8 cellular contexts compared by ENCODE assay signal in genomic region chr19:14556662-14557188, GRCh38. TPM values are rescaled to one million over a fixed set of nuclear protein-coding genes. Genes with fewer than 3 reads are reported as not detected.
DNase-seq lines count a peak whose midpoint lies in the region; ATAC-seq and TF ChIP-seq lines count a peak whose summit lies in the region.

No MANE protein-coding gene starts in this region.

- ATAC-seq in HG03159 (IDR thresholded peaks at IDR 0.05; ENCODE audit: unreplicated experiment) (peak; percentile 56), GM21786 (IDR thresholded peaks at IDR 0.05; ENCODE audit: unreplicated experiment) (no peak)
- ATAC-seq in activated T-helper 17 cell treated with anti-CD3 and anti-CD28 coated beads, Interleukin-2, amount 50 U/mL, for 72 hours (replicated peaks), result peak; percentile 84

- no peaks in the 10 kb centered on the region for H3K27me3 Mint-ChIP-seq in activated T-helper 17 cell treated with anti-CD3 and anti-CD28 coated beads, Interleukin-2, amount 50 U/mL, for 72 hours
- H3K27me3 Mint-ChIP-seq in nephron progenitor cell (ENCODE audit: low read depth, poor library complexity), result peaks cover 3% of the 10 kb centered on the region

- H3K36me3 Mint-ChIP-seq in activated T-helper 17 cell treated with anti-CD3 and anti-CD28 coated beads, Interleukin-2, amount 50 U/mL, for 72 hours (ENCODE audit: low read depth), result peaks cover 10% of the 10 kb centered on the region
- H3K36me3 Mint-ChIP-seq in nephron progenitor cell (ENCODE audit: low read depth), result peaks cover 4% of the 10 kb centered on the region

- no peaks in the 10 kb centered on the region for H3K9me3 Mint-ChIP-seq in activated T-helper 17 cell treated with anti-CD3 and anti-CD28 coated beads, Interleukin-2, amount 50 U/mL, for 72 hours
- no peaks in the 10 kb centered on the region for H3K9me3 Mint-ChIP-seq in nephron progenitor cell

- peak; percentile 97 for TF ChIP-seq CTCF in nephron progenitor cell (IDR thresholded peaks at IDR 0.05)

- H3K4me3 Mint-ChIP-seq in activated T-helper 17 cell treated with anti-CD3 and anti-CD28 coated beads, Interleukin-2, amount 50 U/mL, for 72 hours, result peak overlapping the region; percentile 70
- H3K4me3 Mint-ChIP-seq in nephron progenitor cell, result no peak overlapping the region

- peak overlapping the region; percentile 90 for H3K27ac Mint-ChIP-seq in activated T-helper 17 cell treated with anti-CD3 and anti-CD28 coated beads, Interleukin-2, amount 50 U/mL, for 72 hours
- H3K27ac Mint-ChIP-seq in nephron progenitor cell, result no peak overlapping the region

- H3K4me1 Mint-ChIP-seq in activated T-helper 17 cell treated with anti-CD3 and anti-CD28 coated beads, Interleukin-2, amount 50 U/mL, for 72 hours, result peaks cover 13% of the 10 kb centered on the region
- H3K4me1 Mint-ChIP-seq in nephron progenitor cell, result peaks cover 71% of the 10 kb centered on the region

- DNase-seq in EH (ENCODE audit: low read depth) (peak; percentile 79), fibroblast of peridontal ligament (ENCODE audit: extremely low read depth) (peak; percentile 78), nephron progenitor cell (peak; percentile 82)
- peak; percentile 66 for DNase-seq in stimulated activated naive CD4-positive, alpha-beta T cell treated with Interleukin-2 at 50 U/mL for 16 hours (lab: John Stamatoyannopoulos, UW)

TF ChIP-seq in PFSK-1, 5 proteins besides CTCF, POLR2A, EP300 and RAD21:
- TF ChIP-seq POLR2AphosphoS5 (IDR thresholded peaks at IDR 0.05; ENCODE audit: low read depth, low read length) (no peak), FOXP2 (optimal IDR thresholded peaks at IDR 0.05; ENCODE audit: borderline replicate concordance, extremely low read depth, extremely low read length, insufficient read depth) (peak; percentile 93)
TF ChIP-seq in PFSK-1: peak in this region for 1.

RNA-seq across cellular contexts. Expression of gene NDUFB7, which starts 15.1 kb away (rescaled TPM):
- polyA plus RNA-seq in PFSK-1 (2012; ENCODE audit: insufficient read length, low read depth), result 438 TPM
- total RNA-seq in activated T-helper 17 cell treated with anti-CD3 and anti-CD28 coated beads, Interleukin-2, amount 50 U/mL, for 72 hours, result 100 to 1,000 TPM in 1 of 2 donors, 10 to 100 TPM in 1; 79.7 to 132 TPM

RNA-seq across cellular contexts. Expression of gene CLEC17A, which starts 26.2 kb away (rescaled TPM):
- polyA plus RNA-seq in PFSK-1 (2012; ENCODE audit: insufficient read length, low read depth), result not detected
- 1 to 10 TPM in 1 of 2 donors, under 1 TPM in 1; 0.78 to 2.0 TPM for total RNA-seq in activated T-helper 17 cell treated with anti-CD3 and anti-CD28 coated beads, Interleukin-2, amount 50 U/mL, for 72 hours

RNA-seq across cellular contexts. Expression of gene TECR, which starts 27.3 kb away (rescaled TPM):
- polyA plus RNA-seq in PFSK-1 (2012; ENCODE audit: insufficient read length, low read depth), result 161 TPM
- 100 to 1,000 TPM; 100 to 139 TPM for total RNA-seq in activated T-helper 17 cell treated with anti-CD3 and anti-CD28 coated beads, Interleukin-2, amount 50 U/mL, for 72 hours

RNA-seq across cellular contexts. Expression of gene DNAJB1, which starts 38.5 kb away (rescaled TPM):
- polyA plus RNA-seq in PFSK-1 (2012; ENCODE audit: insufficient read length, low read depth), result 98.2 TPM
- total RNA-seq in activated T-helper 17 cell treated with anti-CD3 and anti-CD28 coated beads, Interleukin-2, amount 50 U/mL, for 72 hours, result 100 to 1,000 TPM in 1 of 2 donors, 10 to 100 TPM in 1; 79.4 to 140 TPM
